ENCODE assay signal across 1 cellular context in the genomic region with DNA sequence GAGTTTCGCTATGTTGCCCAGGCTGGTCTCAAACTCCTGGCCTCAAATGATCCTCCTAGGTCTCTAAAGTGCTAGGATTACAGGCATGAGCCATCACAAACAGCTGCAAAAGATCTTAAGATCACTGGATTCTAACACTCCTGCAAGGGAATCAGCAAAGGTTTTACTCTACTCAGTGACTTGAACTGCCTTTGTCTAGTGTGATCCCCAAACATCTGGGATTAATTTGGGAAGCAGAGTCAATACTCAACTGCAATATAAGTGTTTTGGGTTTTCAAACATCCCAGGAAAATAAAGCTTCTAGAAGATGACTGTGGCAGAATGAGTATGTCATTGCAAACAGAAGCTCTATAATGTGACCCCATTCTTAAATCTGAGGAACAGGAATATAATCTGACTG.
TF ChIP-seq lines count a peak whose summit lies in the region.

No MANE protein-coding gene starts in this region.

TF ChIP-seq in SK-N-SH, 30 proteins besides CTCF, POLR2A, EP300 and RAD21 (continued from another document):
- peak; percentile 72 for TF ChIP-seq TCF12 (IDR thresholded peaks at IDR 0.05)
